9 cellular contexts compared by ENCODE assay signal in genomic region chr7:74606909-74607255, GRCh38. TPM values are rescaled to one million over a fixed set of nuclear protein-coding genes. Genes with fewer than 3 reads are reported as not detected.
DNase-seq lines count a peak whose midpoint lies in the region; ATAC-seq, FAIRE-seq and TF ChIP-seq lines count a peak whose summit lies in the region.
"Had no signal": no experiment of that assay in that cellular context is flagged by ENCODE, and none has a peak within 500 bp of the region (broad histone marks: within the 10 kb centered on the region; RNA-seq: fewer than 3 reads in every experiment).

No MANE protein-coding gene starts in this region.

- no peaks in the 10 kb centered on the region for H3K27me3 Mint-ChIP-seq in activated T-cell treated with anti-CD3 and anti-CD28 coated beads, Interleukin-2, amount 50 U/mL, for 4 hours (ENCODE audit: low read depth)
- H3K27me3 Mint-ChIP-seq in astrocyte (ENCODE audit: low read depth, unreplicated experiment) = peaks cover 4% of the 10 kb centered on the region

- TF ChIP-seq EP300 in upper lobe of left lung (IDR thresholded peaks at IDR 0.05) = no peak

- DNase-seq in activated T-cell treated with anti-CD3 and anti-CD28 coated beads, Interleukin-2, amount 50 U/mL, for 4 hours = no peak
- no peak for DNase-seq in activated T-cell treated with anti-CD3 and anti-CD28 coated beads, Interleukin-2, amount 50 U/mL, for 48 hours
- DNase-seq in astrocyte (ENCODE audit: low read depth) (no peak), right lobe of liver (no peak), upper lobe of left lung (peak in 1 of 2 donors; percentile 49), cortex of kidney (lab: John Stamatoyannopoulos, UW) (no peak), NCI-H69 (lab: John Stamatoyannopoulos, UW) (no peak)

- H3K4me3 Mint-ChIP-seq in activated T-cell treated with anti-CD3 and anti-CD28 coated beads, Interleukin-2, amount 50 U/mL, for 4 hours = peak overlapping the region; percentile 72
- H3K4me3 Mint-ChIP-seq in astrocyte (ENCODE audit: unreplicated experiment) = no peak overlapping the region

- peaks cover 8% of the 10 kb centered on the region for H3K4me1 Mint-ChIP-seq in activated T-cell treated with anti-CD3 and anti-CD28 coated beads, Interleukin-2, amount 50 U/mL, for 4 hours (ENCODE audit: low read depth)
- no peaks in the 10 kb centered on the region for H3K4me1 Mint-ChIP-seq in astrocyte (ENCODE audit: low read depth, unreplicated experiment)

- H3K4me3 ChIP-seq in astrocyte (ENCODE audit: insufficient read depth, low read depth, low read length) = peak overlapping the region; percentile 39
- H3K4me3 ChIP-seq in right lobe of liver = peak overlapping the region; percentile 31 to 56 (median 47)
- peak overlapping the region; percentile 24 to 59 (median 49) for H3K4me3 ChIP-seq in upper lobe of left lung

- ATAC-seq in activated T-cell treated with anti-CD3 and anti-CD28 coated beads, Interleukin-2, amount 50 U/mL, for 4 hours = peak in 1 of 2 donors; percentile 20
- ATAC-seq in right lobe of liver (peak; percentile 4 to 10 (median 4)), upper lobe of left lung (ENCODE audit: low FRiP score in 2 of 2) (no peak), HG03354 (IDR thresholded peaks at IDR 0.05; ENCODE audit: poor library complexity, severe bottlenecking, unreplicated experiment) (no peak)

- no peak overlapping the region for H3K27ac ChIP-seq in astrocyte (ENCODE audit: low read depth, low read length)
- H3K27ac ChIP-seq in right lobe of liver = peak overlapping the region in 2 of 3 donors; percentile 62 to 65
- peak overlapping the region; percentile 49 to 87 (median 78) for H3K27ac ChIP-seq in upper lobe of left lung

- no peak overlapping the region for H3K27ac Mint-ChIP-seq in astrocyte (ENCODE audit: unreplicated experiment)

- no peaks in the 10 kb centered on the region for H3K36me3 ChIP-seq in astrocyte (ENCODE audit: insufficient read depth, low read length)
- H3K36me3 ChIP-seq in right lobe of liver = no peaks in the 10 kb centered on the region
- H3K36me3 ChIP-seq in upper lobe of left lung = no peaks in the 10 kb centered on the region

- no peaks in the 10 kb centered on the region for H3K9me3 Mint-ChIP-seq in activated T-cell treated with anti-CD3 and anti-CD28 coated beads, Interleukin-2, amount 50 U/mL, for 4 hours
- H3K9me3 Mint-ChIP-seq in astrocyte (ENCODE audit: unreplicated experiment) = no peaks in the 10 kb centered on the region

- no peaks in the 10 kb centered on the region for H4K20me1 ChIP-seq in astrocyte (ENCODE audit: insufficient read depth, low read length)

- H3K9ac ChIP-seq in astrocyte (ENCODE audit: low read length) = peak overlapping the region; percentile 14

- intact Hi-C loops in right lobe of liver (cut with DNase I) = no loop called here

- FAIRE-seq in astrocyte (lab: Jason Lieb, UNC) = no peak
- FAIRE-seq: D721Med had no signal

- peak overlapping the region; percentile 76 for H3K4me2 ChIP-seq in astrocyte (ENCODE audit: low read length)

- H3K27me3 ChIP-seq in astrocyte (ENCODE audit: insufficient read depth, low read length) (no peaks in the 10 kb centered on the region), right lobe of liver (no peaks in the 10 kb centered on the region), upper lobe of left lung (no peaks in the 10 kb centered on the region)

- H3K4me1 ChIP-seq in astrocyte (ENCODE audit: insufficient read depth, low read length) = peaks cover 4% of the 10 kb centered on the region
- peaks cover 0 to 16% (median 5%) of the 10 kb centered on the region in 4 donors for H3K4me1 ChIP-seq in right lobe of liver
- H3K4me1 ChIP-seq in upper lobe of left lung = peaks cover 11 to 26% (median 18%) of the 10 kb centered on the region in 4 donors

- H3K36me3 Mint-ChIP-seq in activated T-cell treated with anti-CD3 and anti-CD28 coated beads, Interleukin-2, amount 50 U/mL, for 4 hours (ENCODE audit: insufficient read depth) = no peaks in the 10 kb centered on the region
- peaks cover 7% of the 10 kb centered on the region for H3K36me3 Mint-ChIP-seq in astrocyte (ENCODE audit: low read depth, unreplicated experiment)

- WGBS in right lobe of liver (ENCODE audit: insufficient coverage, low coverage, low lambda C conversion rate, missing lambda C conversion rate) = 22% methylated on average over 5 of the region's 9 CpGs
- 51 to 52% methylated on average over 4 to 9 of the region's 9 CpGs for WGBS in upper lobe of left lung, 2 donors

- TF ChIP-seq POLR2A in right lobe of liver (IDR thresholded peaks at IDR 0.05) = no peak
- no peak for TF ChIP-seq POLR2A in upper lobe of left lung (IDR thresholded peaks at IDR 0.05)

- H3K9me3 ChIP-seq in astrocyte (ENCODE audit: insufficient read depth, low read depth, low read length) (no peaks in the 10 kb centered on the region), right lobe of liver (no peaks in the 10 kb centered on the region), upper lobe of left lung (no peaks in the 10 kb centered on the region)

- H3K79me2 ChIP-seq in astrocyte (ENCODE audit: insufficient read depth, low read length) = no peaks in the 10 kb centered on the region

- peak overlapping the region; percentile 56 for H2AFZ ChIP-seq in astrocyte (ENCODE audit: low read depth, low read length)

- no peak for TF ChIP-seq CTCF in astrocyte (IDR thresholded peaks at IDR 0.05; ENCODE audit: insufficient read depth, low read depth, low read length)
- TF ChIP-seq CTCF in right lobe of liver (IDR thresholded peaks at IDR 0.05) = no peak
- no peak for TF ChIP-seq CTCF in upper lobe of left lung (IDR thresholded peaks at IDR 0.05)

RNA-seq across cellular contexts. Expression of gene GTF2I, which starts 50.6 kb away (rescaled TPM):
- total RNA-seq in activated T-cell treated with anti-CD3 and anti-CD28 coated beads, Interleukin-2, amount 50 U/mL, for 4 hours = 100 to 1,000 TPM; 161 to 195 (median 181) TPM
- total RNA-seq in astrocyte (162 and 168 TPM in 2 replicates), right lobe of liver (100 to 1,000 TPM in 2 of 6 experiments, 10 to 100 TPM in 4; 59.0 to 116 (median 90.9) TPM), upper lobe of left lung (100 to 1,000 TPM; 138 to 506 (median 219) TPM)

Comparison
In these comparisons a context has a peak if more than half of its experiments do, and no peak if none do; other contexts are left out.
1. ATAC-seq: peak in right lobe of liver (4 of 4); none in upper lobe of left lung (0 of 2) and HG03354 (single experiment).
2. Peak in every context shown above with its lines, with median percentiles within 50 percentile points of each other: H3K4me3 ChIP-seq.